Comparison of ENCODE assay signal across 17 cellular contexts in the genomic region with DNA sequence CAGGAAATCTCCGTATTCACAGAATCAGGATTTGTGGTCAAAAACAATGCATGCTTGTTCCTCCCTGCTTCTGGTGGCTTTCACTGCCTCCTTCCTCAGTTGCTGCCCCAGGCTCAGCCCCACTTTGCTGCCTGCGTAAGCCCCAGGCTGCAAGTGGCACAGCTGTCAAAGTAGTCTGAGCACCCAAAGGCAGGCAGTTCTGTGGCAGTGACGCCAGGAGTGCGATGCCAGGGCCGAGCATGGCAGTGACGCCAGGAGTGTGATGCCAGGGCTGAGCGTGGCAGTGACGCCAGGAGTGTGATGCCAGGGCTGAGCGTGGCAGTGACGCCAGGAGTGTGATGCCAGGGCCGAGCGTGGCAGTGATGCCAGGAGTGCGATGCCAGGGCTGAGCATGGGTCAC.
DNase-seq lines count a peak whose midpoint lies in the region; ATAC-seq, FAIRE-seq and TF ChIP-seq lines count a peak whose summit lies in the region.
"Had no signal": no experiment of that assay in that cellular context is flagged by ENCODE, and none has a peak within 500 bp of the region (broad histone marks: within the 10 kb centered on the region; RNA-seq: fewer than 3 reads in every experiment).

No MANE protein-coding gene starts in this region.

- no peak overlapping the region for H3K4me3 ChIP-seq in HepG2 (replicated peaks in 1 of 3; ENCODE audit: insufficient read depth in 1 of 3, low read depth in 2 of 3, low read length in 3 of 3)
- H3K4me3 ChIP-seq in right lobe of liver, result no peak overlapping the region
- H3K4me3 ChIP-seq: thyroid gland had no signal

- H3K36me3 ChIP-seq in HepG2 (replicated peaks in 1 of 2; ENCODE audit: control insufficient read depth in 1 of 2, insufficient read depth in 2 of 2, low read length in 2 of 2) (peaks cover 3 to 7% of the 10 kb centered on the region in 2 experiments; a peak in 4 of 5 replicates), right lobe of liver (peaks cover 0 to 7% (median 2%) of the 10 kb centered on the region in 4 donors)

- H3K9me3 ChIP-seq in HepG2 (ENCODE audit: low read length) (no peaks in the 10 kb centered on the region), right lobe of liver (no peaks in the 10 kb centered on the region)
- H3K9me3 ChIP-seq: thyroid gland had no signal

- in situ Hi-C loops in HepG2 (cut with HindIII; ENCODE audit: extremely low pct_ligation_motif_present, low pct_unique_long_range_greater_than_20kb), result no loop called here

- peaks cover 92% of the 10 kb centered on the region for H3K4me1 Mint-ChIP-seq in stimulated activated naive CD8-positive, alpha-beta T cell treated with anti-CD3 and anti-CD28 coated beads, Interleukin-15, Interleukin-2, amounts not matched to agents 100 ng/mL and 50 ng/mL, for 24 hours (ENCODE audit: low read depth)

- no peak overlapping the region for H3K27ac ChIP-seq in HepG2 (ENCODE audit: extremely low read length, insufficient read depth, low read length)
- H3K27ac ChIP-seq in right lobe of liver, result no peak overlapping the region
- H3K27ac ChIP-seq: thyroid gland had no signal

- DNase-seq in HepG2 (ENCODE audit: low spot score), result no peak
- DNase-seq in right lobe of liver, result no peak
- DNase-seq in activated CD8-positive, alpha-beta memory T cell treated with anti-CD3 and anti-CD28 coated beads, Interleukin-2, amount 50 U/mL, for 48 hours, result peak; percentile 63
- DNase-seq in effector CD4-positive, alpha-beta T cell, result peak; percentile 38
- no peak for DNase-seq in NCI-H2196 (lab: John Stamatoyannopoulos, UW; ENCODE audit: unreplicated experiment)
- no peak for DNase-seq in SW 1271 (lab: John Stamatoyannopoulos, UW)
- DNase-seq: dermis blood vessel endothelial cell, GF-D8, naive B cell, NCI-H1417 treated with DMSO at 0.1 percent for 48 hours, NCI-H2227 treated with DMSO at 0.1 percent for 48 hours, SHP77, thyroid gland had no signal

- TF ChIP-seq RAD21 in HepG2 (CRISPR knock-in tag; IDR thresholded peaks at IDR 0.05), result no peak

- no peak for FAIRE-seq in HepG2 (lab: Jason Lieb, UNC)
- FAIRE-seq: astrocyte, TTC549 had no signal

- BruUV-seq in HepG2 (replicated peaks; lab: Mats Ljungman, UMichigan), result no TSS peak

- H3K4me1 ChIP-seq in HepG2 (ENCODE audit: insufficient read depth, low read length) (no peaks in the 10 kb centered on the region), right lobe of liver (no peaks in the 10 kb centered on the region)

- no peaks in the 10 kb centered on the region for H3K27me3 Mint-ChIP-seq in stimulated activated naive CD8-positive, alpha-beta T cell treated with anti-CD3 and anti-CD28 coated beads, Interleukin-15, Interleukin-2, amounts not matched to agents 100 ng/mL and 50 ng/mL, for 24 hours
- H3K27me3 Mint-ChIP-seq: naive B cell had no signal

- intact Hi-C loops in HepG2 (cut with micrococcal nuclease; ENCODE audit: unreplicated experiment) (no loop called here), right lobe of liver (cut with DNase I) (no loop called here)

- POLR2A ChIA-PET in HepG2 (lab: Yijun Ruan, JAX), result no interaction called here

- 96% methylated on average over 12 of the region's 13 CpGs for WGBS in HepG2 (ENCODE audit: low lambda C conversion rate)
- 88% methylated on average over 12 of the region's 13 CpGs for WGBS in right lobe of liver (ENCODE audit: insufficient coverage, low coverage, low lambda C conversion rate, missing lambda C conversion rate)

- TF ChIP-seq EP300 in HepG2 (IDR thresholded peaks at IDR 0.05; ENCODE audit: low read depth in 2 of 2, low read length in 2 of 2) (no peak), HepG2 (CRISPR knock-in tag; IDR thresholded peaks at IDR 0.05; ENCODE audit: borderline replicate concordance) (no peak)

- H4K20me1 ChIP-seq in HepG2 (ENCODE audit: insufficient read depth, low read length), result no peaks in the 10 kb centered on the region

- peak overlapping the region; percentile 99 for H3K27ac Mint-ChIP-seq in stimulated activated naive CD8-positive, alpha-beta T cell treated with anti-CD3 and anti-CD28 coated beads, Interleukin-15, Interleukin-2, amounts not matched to agents 100 ng/mL and 50 ng/mL, for 24 hours

- no peak for TF ChIP-seq CTCF in HepG2 (CRISPR knock-in tag; IDR thresholded peaks at IDR 0.05)
- TF ChIP-seq CTCF in right lobe of liver (IDR thresholded peaks at IDR 0.05), result no peak

- no peak overlapping the region for H3K9ac ChIP-seq in HepG2 (ENCODE audit: insufficient read depth, low read depth, low read length)

- no peaks in the 10 kb centered on the region for H3K79me2 ChIP-seq in HepG2 (ENCODE audit: insufficient read depth, low read length)

- no peak overlapping the region for H3K4me2 ChIP-seq in HepG2 (ENCODE audit: low read depth, low read length)

- H3K27me3 ChIP-seq in HepG2 (ENCODE audit: control insufficient read depth in 1 of 2, insufficient read depth in 2 of 2, low read length in 2 of 2) (no peaks in the 10 kb centered on the region; a peak in 1 of 5 replicates), right lobe of liver (no peaks in the 10 kb centered on the region)
- H3K27me3 ChIP-seq: thyroid gland had no signal

- CTCF ChIA-PET in HepG2 (lab: Yijun Ruan, JAX; ENCODE audit: low intra/inter-chr PET ratio, low total read pairs), result no interaction called here

- TF ChIP-seq POLR2A in HepG2 (IDR thresholded peaks at IDR 0.05; ENCODE audit: insufficient read depth in 1 of 2, low read depth in 2 of 2, low read length in 2 of 2), result no peak
- TF ChIP-seq POLR2A in right lobe of liver (IDR thresholded peaks at IDR 0.05), result no peak

- ATAC-seq in HepG2 (no peak), right lobe of liver (no peak), HG02759 (IDR thresholded peaks at IDR 0.05; ENCODE audit: unreplicated experiment) (no peak)

- H2AFZ ChIP-seq in HepG2 (ENCODE audit: low read length), result no peak overlapping the region

- H3K36me3 Mint-ChIP-seq in stimulated activated naive CD8-positive, alpha-beta T cell treated with anti-CD3 and anti-CD28 coated beads, Interleukin-15, Interleukin-2, amounts not matched to agents 100 ng/mL and 50 ng/mL, for 24 hours (ENCODE audit: low read depth), result peaks cover 51% of the 10 kb centered on the region

- no peaks in the 10 kb centered on the region for H3K9me3 Mint-ChIP-seq in stimulated activated naive CD8-positive, alpha-beta T cell treated with anti-CD3 and anti-CD28 coated beads, Interleukin-15, Interleukin-2, amounts not matched to agents 100 ng/mL and 50 ng/mL, for 24 hours
- H3K9me3 Mint-ChIP-seq: naive B cell had no signal

- peak overlapping the region; percentile 7 for H3K4me3 Mint-ChIP-seq in stimulated activated naive CD8-positive, alpha-beta T cell treated with anti-CD3 and anti-CD28 coated beads, Interleukin-15, Interleukin-2, amounts not matched to agents 100 ng/mL and 50 ng/mL, for 24 hours
- H3K4me3 Mint-ChIP-seq: naive B cell had no signal

TF ChIP-seq in HepG2, 621 proteins besides CTCF, POLR2A, EP300 and RAD21:
- TF ChIP-seq, protein P1, sequence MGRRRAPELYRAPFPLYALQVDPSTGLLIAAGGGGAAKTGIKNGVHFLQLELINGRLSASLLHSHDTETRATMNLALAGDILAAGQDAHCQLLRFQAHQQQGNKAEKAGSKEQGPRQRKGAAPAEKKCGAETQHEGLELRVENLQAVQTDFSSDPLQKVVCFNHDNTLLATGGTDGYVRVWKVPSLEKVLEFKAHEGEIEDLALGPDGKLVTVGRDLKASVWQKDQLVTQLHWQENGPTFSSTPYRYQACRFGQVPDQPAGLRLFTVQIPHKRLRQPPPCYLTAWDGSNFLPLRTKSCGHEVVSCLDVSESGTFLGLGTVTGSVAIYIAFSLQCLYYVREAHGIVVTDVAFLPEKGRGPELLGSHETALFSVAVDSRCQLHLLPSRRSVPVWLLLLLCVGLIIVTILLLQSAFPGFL (CRISPR knock-in tag; IDR thresholded peaks at IDR 0.05), result no peak
- TF ChIP-seq HNRNPL (IDR thresholded peaks at IDR 0.05; ENCODE audit: low read depth, low read length) (peak; percentile 72; the same call in 1 of the 2 replicates), HHEX (CRISPR knock-in tag; IDR thresholded peaks at IDR 0.05) (no peak)
TF ChIP-seq in HepG2: peak in this region for 1.

Comparison
In these comparisons a context has a peak if more than half of its experiments do, and no peak if none do; other contexts are left out.
1. DNase-seq: peak in activated CD8-positive, alpha-beta memory T cell treated with anti-CD3 and anti-CD28 coated beads, Interleukin-2, amount 50 U/mL, for 48 hours (single experiment) and effector CD4-positive, alpha-beta T cell (single experiment); none in HepG2 (single experiment), right lobe of liver (0 of 3), NCI-H2196 (single experiment) and SW 1271 (0 of 2).